ENCODE assay signal across 15 cellular contexts in genomic region chr1:54028306-54029251, GRCh38. TPM values are rescaled to one million over a fixed set of nuclear protein-coding genes. Genes with fewer than 3 reads are reported as not detected.
DNase-seq lines count a peak whose midpoint lies in the region; ATAC-seq lines count a peak whose summit lies in the region.
"Had no signal": no experiment of that assay in that cellular context is flagged by ENCODE, and none has a peak within 500 bp of the region (broad histone marks: within the 10 kb centered on the region; RNA-seq: fewer than 3 reads in every experiment).

No MANE protein-coding gene starts in this region.

- peak; percentile 10 for DNase-seq in NCI-H146 treated with DMSO at 0.1 percent for 48 hours (lab: John Stamatoyannopoulos, UW; ENCODE audit: unreplicated experiment)
- peak in 8 of 61 donors; percentile 2 to 35 (median 6) for DNase-seq in caudate nucleus (lab: John Stamatoyannopoulos, UW)
- DNase-seq in sciatic nerve (ENCODE audit: low spot score) = no peak
- DNase-seq in iPS-NIHi11 (ENCODE audit: low spot score) = no peak
- no peak for DNase-seq in central memory CD4-positive, alpha-beta T cell
- DNase-seq: activated naive CD4-positive, alpha-beta T cell treated with anti-CD3 and anti-CD28 coated beads, Interleukin-2, amount 50 U/mL, for 16 hours; erythroblast; mammary epithelial cell had no signal

- ATAC-seq in sciatic nerve (peak; percentile 60), HG03442 (IDR thresholded peaks at IDR 0.05; ENCODE audit: unreplicated experiment) (no peak)

- peak overlapping the region; percentile 80 for H3K27ac ChIP-seq in caudate nucleus (ENCODE audit: low read depth, low read length)
- peak overlapping the region; percentile 62 for H3K27ac ChIP-seq in layer of hippocampus (ENCODE audit: low read depth, low read length)
- H3K27ac ChIP-seq: prostate gland had no signal

- intact Hi-C loops in sciatic nerve (cut with DNase I) = loop anchor here (5.0 kb wide), 1 partner anchor 66 kb away; no protein-coding TSS in a partner anchor

- H3K27me3 ChIP-seq in layer of hippocampus (ENCODE audit: control insufficient read depth, insufficient read depth, low read length) = no peaks in the 10 kb centered on the region

RNA-seq across cellular contexts. Expression of gene LDLRAD1, which starts 10.6 kb away (rescaled TPM):
- not detected for total RNA-seq in sciatic nerve
- total RNA-seq: cerebellum, G401, HT1080, mammary epithelial cell, OCI-LY7 had no signal

RNA-seq across cellular contexts. Expression of gene TMEM59, which starts 24.4 kb away (rescaled TPM):
- total RNA-seq in sciatic nerve = 283 TPM

RNA-seq across cellular contexts. Expression of gene TCEANC2, which starts 24.8 kb away (rescaled TPM):
- total RNA-seq in sciatic nerve = 7.7 TPM
